Comparison of ENCODE assay signal across 8 cellular contexts in the genomic region with DNA sequence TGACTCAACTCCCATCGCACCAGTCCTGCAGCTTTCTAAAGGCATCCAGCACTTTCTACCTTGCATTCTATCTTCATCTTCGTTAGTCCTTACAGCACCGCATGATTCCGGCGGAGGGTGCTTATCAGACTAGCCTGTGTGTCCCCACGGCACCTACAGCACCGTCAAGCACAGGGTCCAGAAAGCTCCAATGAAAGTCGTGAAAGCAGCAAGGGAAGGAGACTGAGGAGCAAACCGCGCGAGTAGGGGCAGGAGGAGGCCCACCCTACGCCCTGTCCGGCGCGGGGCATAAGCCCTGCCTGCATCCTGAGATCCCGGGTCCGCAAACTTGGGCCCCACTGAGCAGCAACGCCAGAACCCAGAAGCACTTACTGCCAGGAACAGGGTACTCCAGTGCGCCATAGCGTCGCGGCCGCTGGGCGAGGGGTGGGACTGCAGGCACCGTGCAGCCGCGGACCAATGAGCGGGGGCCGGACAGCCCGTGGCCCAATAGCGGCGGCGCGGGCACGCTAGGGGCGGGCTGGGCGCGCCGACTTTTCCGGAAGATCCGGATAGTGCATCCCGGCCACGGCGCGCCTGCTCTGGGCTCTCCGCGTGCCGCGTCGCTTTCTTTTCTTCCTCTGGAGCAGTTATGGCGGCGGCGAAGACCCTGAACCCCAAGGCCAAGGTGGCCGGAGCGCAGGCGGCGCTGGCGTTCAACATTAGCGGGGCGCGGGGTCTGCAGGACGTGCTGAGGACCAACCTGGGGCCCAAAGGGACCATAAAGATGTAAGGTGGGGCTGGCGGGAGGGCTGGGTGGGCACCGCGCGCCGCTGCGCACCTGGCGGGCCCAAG.
DNase-seq lines count a peak whose midpoint lies in the region; ATAC-seq and TF ChIP-seq lines count a peak whose summit lies in the region.

No MANE protein-coding gene starts in this region.

- H3K14ac ChIP-seq in IMR-90 (replicated peaks; ENCODE audit: low read depth, low read length), result peak overlapping the region; percentile 99

- peak overlapping the region; percentile 99 for H3K4ac ChIP-seq in IMR-90 (ENCODE audit: low read depth, low read length)

- peak overlapping the region; percentile 88 for H2BK5ac ChIP-seq in IMR-90 (ENCODE audit: low read depth, low read length, poor library complexity, severe bottlenecking)

- no peak for TF ChIP-seq POLR2A in IMR-90 (IDR thresholded peaks at IDR 0.05; ENCODE audit: low read depth, low read length)

- DNase-seq in DMS153 (lab: John Stamatoyannopoulos, UW), result peak; percentile 78
- DNase-seq in IMR-90, result peak; percentile 84
- DNase-seq in activated T-cell treated with anti-CD3 and anti-CD28 coated beads for 24 hours (ENCODE audit: low read depth), result peak; percentile 86
- DNase-seq in epithelial cell of esophagus (ENCODE audit: low read depth), result peak; percentile 95
- DNase-seq in mucosa of descending colon, result peak; percentile 93 to 95 (median 94)
- DNase-seq in stimulated activated CD8-positive, alpha-beta memory T cell treated with anti-CD3 and anti-CD28 coated beads, Interleukin-4, amount 100 ng/mL, for 1 hour (ENCODE audit: low read depth in 2 of 2, low spot score in 1 of 2), result peak; percentile 58 to 73

- H3K56ac ChIP-seq in IMR-90 (ENCODE audit: extremely low read depth, insufficient read depth, low read length), result peak overlapping the region; percentile 87

- H4K8ac ChIP-seq in IMR-90 (ENCODE audit: low read depth in 2 of 2, low read length in 2 of 2), result peak overlapping the region; percentile 74 to 94

- no peaks in the 10 kb centered on the region for H3K27me3 ChIP-seq in IMR-90 (ENCODE audit: control insufficient read depth, insufficient read depth, low read length)
- no peaks in the 10 kb centered on the region for H3K27me3 ChIP-seq in OCI-LY3 (ENCODE audit: low read depth, low read length)

- H3K9me1 ChIP-seq in IMR-90 (ENCODE audit: insufficient read depth, low read length), result peaks cover 4% of the 10 kb centered on the region; the same call in 1 of the 2 replicates

- peaks cover 9 to 52% of the 10 kb centered on the region in 2 experiments for H3K79me1 ChIP-seq in IMR-90 (ENCODE audit: low read depth in 1 of 2, low read length in 2 of 2)

- H2AK5ac ChIP-seq in IMR-90 (ENCODE audit: low read depth, low read length), result peak overlapping the region; percentile 56

- TF ChIP-seq RAD21 in IMR-90 (IDR thresholded peaks at IDR 0.05; ENCODE audit: low read length), result no peak

- H2BK120ac ChIP-seq in IMR-90 (ENCODE audit: low read depth, low read length), result peak overlapping the region; percentile 91

- peak overlapping the region; percentile 98 for H4K91ac ChIP-seq in IMR-90 (ENCODE audit: insufficient read depth, low read depth, low read length)

- no peaks in the 10 kb centered on the region; the same call in 1 of the 2 replicates for H4K20me1 ChIP-seq in IMR-90 (ENCODE audit: insufficient read depth, low read length)
- no peaks in the 10 kb centered on the region for H4K20me1 ChIP-seq in OCI-LY3 (ENCODE audit: insufficient read depth, low read length)

- TSS peak; percentile 73 for BruUV-seq in IMR-90 (replicated peaks; lab: Mats Ljungman, UMichigan)

- 0% methylated on average over 53 of the region's 69 CpGs; no CpG with 5 or more reads in 1 of the 2 experiments for whole genome bisulfite sequencing in IMR-90 (ENCODE audit: extremely low coverage in 2 of 2, insufficient read length in 1 of 2), 2 experiments

- peak overlapping the region; percentile 71 for H3K18ac ChIP-seq in IMR-90 (ENCODE audit: low read depth, low read length)

- H2AFZ ChIP-seq in IMR-90 (replicated peaks; ENCODE audit: low read length, poor library complexity) (peak overlapping the region; percentile 99), OCI-LY3 (ENCODE audit: low read depth, low read length) (peak overlapping the region; percentile 89)

- H4K5ac ChIP-seq in IMR-90 (ENCODE audit: low read depth, low read length), result peak overlapping the region; percentile 76

- H3K9ac ChIP-seq in IMR-90 (ENCODE audit: low read depth, low read length) (peak overlapping the region; percentile 92), OCI-LY3 (ENCODE audit: low read length) (peak overlapping the region; percentile 85)

- POLR2A ChIA-PET in IMR-90 (lab: Charles Lee; ENCODE audit: unreplicated experiment), result no interaction called here

- H3K27ac ChIP-seq in IMR-90 (ENCODE audit: insufficient read depth, low read length), result peak overlapping the region; percentile 93
- peak overlapping the region; percentile 60 for H3K27ac ChIP-seq in OCI-LY3 (ENCODE audit: low read length)

- peak overlapping the region; percentile 77; the same call in 1 of the 2 replicates for H2BK20ac ChIP-seq in IMR-90 (ENCODE audit: low read depth, low read length)

- intact Hi-C loops in IMR-90 (cut with micrococcal nuclease), result no loop called here
- intact Hi-C loops in mucosa of descending colon (cut with DNase I, micrococcal nuclease), result no loop called here

- H3K4me1 ChIP-seq in IMR-90 (ENCODE audit: control insufficient read depth, insufficient read depth, low read length) (peaks cover 3% of the 10 kb centered on the region), OCI-LY3 (ENCODE audit: low read length) (peaks cover 8% of the 10 kb centered on the region), mucosa of descending colon (ENCODE audit: low read depth) (peaks cover 4% of the 10 kb centered on the region)

- H2AK9ac ChIP-seq in IMR-90 (replicated peaks; ENCODE audit: low read depth, low read length, poor library complexity), result peak overlapping the region; percentile 97

- H3K79me2 ChIP-seq in OCI-LY3 (ENCODE audit: low read length), result peaks cover 55% of the 10 kb centered on the region

- CTCF ChIA-PET in IMR-90 (lab: Yijun Ruan, JAX), result interaction anchor here (1.1 kb wide), 1 partner anchor 10 kb away, joined by 4 read pairs; no protein-coding TSS in a partner anchor

- peaks cover 5% of the 10 kb centered on the region for H3K36me3 ChIP-seq in IMR-90 (ENCODE audit: control insufficient read depth, insufficient read depth, low read length)
- no peaks in the 10 kb centered on the region for H3K36me3 ChIP-seq in OCI-LY3 (replicated peaks; ENCODE audit: low read depth, low read length)
- no peaks in the 10 kb centered on the region for H3K36me3 ChIP-seq in mucosa of descending colon (ENCODE audit: low read depth)

- peak overlapping the region; percentile 92 for H3K4me2 ChIP-seq in IMR-90 (ENCODE audit: low read depth, low read length)
- peak overlapping the region; percentile 79 for H3K4me2 ChIP-seq in OCI-LY3 (ENCODE audit: low read length)

- ATAC-seq in GM21576 (IDR thresholded peaks at IDR 0.05; ENCODE audit: unreplicated experiment) (peak; percentile 99), IMR-90 (ENCODE audit: low read depth) (peak; percentile 99), mucosa of descending colon (peak; percentile 99)

- H3K9me3 ChIP-seq in IMR-90 (ENCODE audit: control insufficient read depth, insufficient read depth, low read length) (no peaks in the 10 kb centered on the region), OCI-LY3 (ENCODE audit: insufficient read depth, low read length) (no peaks in the 10 kb centered on the region), mucosa of descending colon (no peaks in the 10 kb centered on the region)

- peak overlapping the region; percentile 48; the same call in 2 of the 3 replicates for H2BK15ac ChIP-seq in IMR-90 (ENCODE audit: low read depth, low read length)

- TF ChIP-seq CTCF in IMR-90 (conservative IDR thresholded peaks at IDR 0.05; ENCODE audit: low read depth, low read length), result no peak
- TF ChIP-seq CTCF in OCI-LY3 (IDR thresholded peaks at IDR 0.05; ENCODE audit: low read depth, low read length), result no peak
- TF ChIP-seq CTCF in epithelial cell of esophagus (IDR thresholded peaks at IDR 0.05; ENCODE audit: insufficient read depth, low read depth, low read length, missing control alignments), result no peak
- TF ChIP-seq CTCF in mucosa of descending colon (IDR thresholded peaks at IDR 0.05), result no peak

- H3K23ac ChIP-seq in IMR-90 (ENCODE audit: low read depth, low read length), result peak overlapping the region; percentile 93

- H3K4me3 ChIP-seq in IMR-90 (ENCODE audit: insufficient read depth, low read depth, low read length) (peak overlapping the region; percentile 80), OCI-LY3 (ENCODE audit: low read length) (peak overlapping the region; percentile 95), epithelial cell of esophagus (ENCODE audit: low read length) (peak overlapping the region; percentile 98), mucosa of descending colon (peak overlapping the region; percentile 95)

- in situ Hi-C loops in IMR-90 (cut with MboI; ENCODE audit: low sequenced_read_pairs), result no loop called here

- dilution Hi-C loops in IMR-90 (cut with HindIII; ENCODE audit: low sequenced_read_pairs, unreplicated experiment), result no loop called here

TF ChIP-seq in IMR-90, 13 proteins besides CTCF, POLR2A, EP300 and RAD21 (continues in another document):
- TF ChIP-seq, protein P1, sequence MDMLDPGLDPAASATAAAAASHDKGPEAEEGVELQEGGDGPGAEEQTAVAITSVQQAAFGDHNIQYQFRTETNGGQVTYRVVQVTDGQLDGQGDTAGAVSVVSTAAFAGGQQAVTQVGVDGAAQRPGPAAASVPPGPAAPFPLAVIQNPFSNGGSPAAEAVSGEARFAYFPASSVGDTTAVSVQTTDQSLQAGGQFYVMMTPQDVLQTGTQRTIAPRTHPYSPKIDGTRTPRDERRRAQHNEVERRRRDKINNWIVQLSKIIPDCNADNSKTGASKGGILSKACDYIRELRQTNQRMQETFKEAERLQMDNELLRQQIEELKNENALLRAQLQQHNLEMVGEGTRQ (IDR thresholded peaks at IDR 0.05; ENCODE audit: low read depth, low read length), result peak; percentile 87
- peak; percentile 63; the same call in 1 of the 2 replicates for TF ChIP-seq MXI1 (IDR thresholded peaks at IDR 0.05; ENCODE audit: borderline replicate concordance, low read depth, low read length)
- 0 out of 2 replicates have a peak, but pooled peaks have one; percentile 2 for TF ChIP-seq FOS (IDR thresholded peaks at IDR 0.05; ENCODE audit: low read depth, low read length)
- no peak for TF ChIP-seq CHD1 (IDR thresholded peaks at IDR 0.05; ENCODE audit: low read depth, low read length)
- TF ChIP-seq MAFK (IDR thresholded peaks at IDR 0.05; ENCODE audit: low read depth, low read length), result no peak
- TF ChIP-seq MAZ (IDR thresholded peaks at IDR 0.05; ENCODE audit: borderline replicate concordance, low read depth, low read length), result no peak
- TF ChIP-seq RCOR1 (IDR thresholded peaks at IDR 0.05; ENCODE audit: insufficient replicate concordance, low read length), result no peak
- no peak for TF ChIP-seq NFE2L2 (IDR thresholded peaks at IDR 0.05; ENCODE audit: low read depth, low read length)
- TF ChIP-seq, protein P2, sequence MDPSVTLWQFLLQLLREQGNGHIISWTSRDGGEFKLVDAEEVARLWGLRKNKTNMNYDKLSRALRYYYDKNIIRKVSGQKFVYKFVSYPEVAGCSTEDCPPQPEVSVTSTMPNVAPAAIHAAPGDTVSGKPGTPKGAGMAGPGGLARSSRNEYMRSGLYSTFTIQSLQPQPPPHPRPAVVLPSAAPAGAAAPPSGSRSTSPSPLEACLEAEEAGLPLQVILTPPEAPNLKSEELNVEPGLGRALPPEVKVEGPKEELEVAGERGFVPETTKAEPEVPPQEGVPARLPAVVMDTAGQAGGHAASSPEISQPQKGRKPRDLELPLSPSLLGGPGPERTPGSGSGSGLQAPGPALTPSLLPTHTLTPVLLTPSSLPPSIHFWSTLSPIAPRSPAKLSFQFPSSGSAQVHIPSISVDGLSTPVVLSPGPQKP (IDR thresholded peaks at IDR 0.05; ENCODE audit: borderline replicate concordance, low read depth, low read length), result no peak

Comparison
In these comparisons a context has a peak if more than half of its experiments do, and no peak if none do; other contexts are left out.
1. Peak in every context shown above with its lines: DNase-seq, ATAC-seq, H3K4me3 ChIP-seq and H3K27ac ChIP-seq.